ENCODE assay signal across 33 cellular contexts in the genomic region with DNA sequence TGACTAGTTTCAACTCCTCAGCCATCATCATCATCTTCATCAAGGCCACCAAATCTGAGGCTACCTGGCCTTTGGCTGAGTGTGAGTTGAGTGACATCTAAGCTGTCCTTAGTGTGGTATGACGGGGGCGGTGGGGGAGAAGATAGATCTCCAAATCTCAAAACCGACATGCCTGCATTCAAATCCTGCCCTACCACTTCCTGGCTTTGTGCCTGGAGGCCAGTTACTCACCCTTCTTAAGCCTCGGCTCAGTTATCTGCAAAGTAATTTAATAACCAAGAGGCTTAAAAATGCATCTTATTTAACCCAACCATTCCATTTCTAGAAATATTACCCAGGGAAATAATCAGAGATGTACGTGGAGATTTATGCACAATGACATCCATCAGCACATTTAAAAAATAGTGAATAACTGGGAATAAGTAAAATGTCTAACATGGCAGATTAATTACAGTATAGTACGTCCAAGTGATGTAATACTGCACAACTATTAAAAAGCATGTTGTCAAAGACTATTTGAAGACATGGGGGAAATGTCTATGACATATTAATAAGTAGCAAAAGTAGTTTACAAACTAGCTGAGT.
DNase-seq lines count a peak whose midpoint lies in the region; ATAC-seq, FAIRE-seq and TF ChIP-seq lines count a peak whose summit lies in the region.
"Had no signal": no experiment of that assay in that cellular context is flagged by ENCODE, and none has a peak within 500 bp of the region (broad histone marks: within the 10 kb centered on the region; RNA-seq: fewer than 3 reads in every experiment).

No MANE protein-coding gene starts in this region.

- H2AFZ ChIP-seq in GM23248 (no peak overlapping the region), astrocyte (ENCODE audit: low read depth, low read length) (no peak overlapping the region)

- BruUV-seq in A673 (replicated peaks; lab: Mats Ljungman, UMichigan), result no TSS peak

- H3K36me3 Mint-ChIP-seq in astrocyte (ENCODE audit: low read depth, unreplicated experiment), result peaks cover 6% of the 10 kb centered on the region
- H3K36me3 Mint-ChIP-seq: activated naive CD8-positive, alpha-beta T cell treated with anti-CD3 and anti-CD28 coated beads, Interleukin-2, amount 10 ng/mL, durations not matched to agents 7 days and 5 days; CD8-positive, alpha-beta T cell had no signal

- H3F3A ChIP-seq in GM23248 (ENCODE audit: insufficient read depth), result no peaks in the 10 kb centered on the region

- H3K27me3 ChIP-seq in A673 (replicated peaks; ENCODE audit: insufficient read depth, low read depth, low read length, poor library complexity) (no peaks in the 10 kb centered on the region), GM23248 (replicated peaks; ENCODE audit: insufficient read depth) (no peaks in the 10 kb centered on the region), astrocyte (ENCODE audit: insufficient read depth, low read length) (no peaks in the 10 kb centered on the region)
- H3K27me3 ChIP-seq: ascending aorta, ovary, Peyer's patch had no signal

- intact Hi-C loops in A673 (cut with micrococcal nuclease; ENCODE audit: unreplicated experiment), result no loop called here

- peaks cover 14% of the 10 kb centered on the region for H3K27me3 Mint-ChIP-seq in astrocyte (ENCODE audit: low read depth, unreplicated experiment)
- H3K27me3 Mint-ChIP-seq: activated CD4-positive, alpha-beta T cell treated with anti-CD3 and anti-CD28 coated beads, Interleukin-2, amount 10 ng/mL, durations not matched to agents 24 days and 14 days; activated naive CD8-positive, alpha-beta T cell treated with anti-CD3 and anti-CD28 coated beads, Interleukin-2, amount 10 ng/mL, durations not matched to agents 7 days and 5 days had no signal

- DNase-seq in A673 (ENCODE audit: low spot score) (peak; percentile 9), GM23248 (peak; percentile 12), astrocyte (ENCODE audit: low read depth) (peak; percentile 53), islet precursor cell (peak; percentile 68), NCI-H510A (lab: John Stamatoyannopoulos, UW) (no peak), T-helper 1 cell (no peak), GOT3 (lab: John Stamatoyannopoulos, UW) (no peak)
- DNase-seq: activated CD4-positive, alpha-beta T cell treated with anti-CD3 and anti-CD28 coated beads, Interleukin-2, amount 10 ng/mL, durations not matched to agents 24 days and 14 days; activated effector memory CD4-positive, alpha-beta T cell treated with anti-CD3 and anti-CD28 coated beads, Interleukin-2, amount 50 U/mL, for 16 hours; activated naive CD8-positive, alpha-beta T cell treated with anti-CD3 and anti-CD28 coated beads, Interleukin-2, amount 10 ng/mL, durations not matched to agents 7 days and 5 days; activated T-cell treated with anti-CD3 and anti-CD28 coated beads, Interleukin-2, amount 50 U/mL, for 1 hour; AML-193; CD8-positive, alpha-beta T cell; central memory CD4-positive, alpha-beta T cell; effector memory CD8-positive, alpha-beta T cell; foreskin melanocyte; heart left ventricle; lower lobe of right lung; NCI-H1417 treated with DMSO at 0.1 percent for 48 hours; NCI-H2081 treated with DMSO at 0.1 percent for 48 hours; NCI-H345; ovary; Peyer's patch; SIG-M5; stimulated activated naive CD4-positive, alpha-beta T cell; SW 1271; T1000 had no signal

- no peak for FAIRE-seq in astrocyte (lab: Jason Lieb, UNC)
- FAIRE-seq: H54, HepG2, urothelium cell line had no signal

- no peaks in the 10 kb centered on the region for H4K20me1 ChIP-seq in GM23248 (ENCODE audit: insufficient read depth)
- no peaks in the 10 kb centered on the region for H4K20me1 ChIP-seq in astrocyte (ENCODE audit: insufficient read depth, low read length)

- H3K9me2 ChIP-seq in GM23248 (ENCODE audit: insufficient read depth), result no peaks in the 10 kb centered on the region

- H3K9me3 Mint-ChIP-seq in astrocyte (ENCODE audit: unreplicated experiment), result peaks cover 4% of the 10 kb centered on the region
- H3K9me3 Mint-ChIP-seq: activated CD4-positive, alpha-beta T cell treated with anti-CD3 and anti-CD28 coated beads, Interleukin-2, amount 10 ng/mL, durations not matched to agents 24 days and 14 days; activated naive CD8-positive, alpha-beta T cell treated with anti-CD3 and anti-CD28 coated beads, Interleukin-2, amount 10 ng/mL, durations not matched to agents 7 days and 5 days had no signal

- H3K4me3 ChIP-seq in A673 (ENCODE audit: low read depth, low read length, poor library complexity, severe bottlenecking) (no peak overlapping the region), GM23248 (no peak overlapping the region), astrocyte (ENCODE audit: insufficient read depth, low read depth, low read length) (no peak overlapping the region)
- H3K4me3 ChIP-seq: ascending aorta, heart left ventricle, lower lobe of right lung, ovary, Peyer's patch had no signal

- TF ChIP-seq CTCF in A673 (conservative IDR thresholded peaks at IDR 0.05; ENCODE audit: low read depth, low read length) (no peak), astrocyte (IDR thresholded peaks at IDR 0.05; ENCODE audit: insufficient read depth, low read depth, low read length) (no peak)

- H3K4me2 ChIP-seq in GM23248 (ENCODE audit: unreplicated experiment) (no peak overlapping the region), astrocyte (ENCODE audit: low read length) (no peak overlapping the region)

- H3K9me3 ChIP-seq in A673 (ENCODE audit: low read depth, low read length, poor library complexity, severe bottlenecking), result no peaks in the 10 kb centered on the region
- H3K9me3 ChIP-seq in GM23248 (ENCODE audit: low read depth), result no peaks in the 10 kb centered on the region
- H3K9me3 ChIP-seq in astrocyte (ENCODE audit: insufficient read depth, low read depth, low read length), result no peaks in the 10 kb centered on the region
- H3K9me3 ChIP-seq: ascending aorta, lower lobe of right lung, ovary, Peyer's patch had no signal

- ATAC-seq in HG03097 (IDR thresholded peaks at IDR 0.05; ENCODE audit: low FRiP score, unreplicated experiment), result no peak
- ATAC-seq: CD8-positive, alpha-beta T cell; effector memory CD8-positive, alpha-beta T cell; heart left ventricle; HepG2; WTC11 had no signal

- POLR2A ChIA-PET in A673 (lab: Charles Lee; ENCODE audit: low non-redundant PET), result no interaction called here

- no peak overlapping the region for H3K4me3 Mint-ChIP-seq in astrocyte (ENCODE audit: unreplicated experiment)
- H3K4me3 Mint-ChIP-seq: activated CD4-positive, alpha-beta T cell treated with anti-CD3 and anti-CD28 coated beads, Interleukin-2, amount 10 ng/mL, durations not matched to agents 24 days and 14 days; activated naive CD8-positive, alpha-beta T cell treated with anti-CD3 and anti-CD28 coated beads, Interleukin-2, amount 10 ng/mL, durations not matched to agents 7 days and 5 days; CD8-positive, alpha-beta T cell; effector memory CD8-positive, alpha-beta T cell; WTC11 had no signal

- H3K9ac ChIP-seq in GM23248 (no peak overlapping the region), astrocyte (ENCODE audit: low read length) (no peak overlapping the region)

- H3K79me2 ChIP-seq in GM23248 (ENCODE audit: insufficient read depth), result no peaks in the 10 kb centered on the region
- H3K79me2 ChIP-seq in astrocyte (ENCODE audit: insufficient read depth, low read length), result no peaks in the 10 kb centered on the region

- H3K4me1 Mint-ChIP-seq in astrocyte (ENCODE audit: low read depth, unreplicated experiment), result peaks cover 2% of the 10 kb centered on the region
- H3K4me1 Mint-ChIP-seq: activated CD4-positive, alpha-beta T cell treated with anti-CD3 and anti-CD28 coated beads, Interleukin-2, amount 10 ng/mL, durations not matched to agents 24 days and 14 days; activated naive CD8-positive, alpha-beta T cell treated with anti-CD3 and anti-CD28 coated beads, Interleukin-2, amount 10 ng/mL, durations not matched to agents 7 days and 5 days had no signal

- CTCF ChIA-PET in A673 (lab: Charles Lee), result no interaction called here

- no peak overlapping the region for H3K27ac ChIP-seq in A673 (ENCODE audit: low read depth, low read length, poor library complexity, severe bottlenecking)
- no peak overlapping the region for H3K27ac ChIP-seq in GM23248
- no peak overlapping the region for H3K27ac ChIP-seq in astrocyte (ENCODE audit: low read depth, low read length)
- H3K27ac ChIP-seq: heart left ventricle, lower lobe of right lung, ovary, Peyer's patch had no signal

- 38 to 54% methylated on average over 6 of the region's 6 CpGs for WGBS in GM23248 (ENCODE audit: low coverage in 1 of 2, low lambda C conversion rate in 2 of 2, missing lambda C conversion rate in 2 of 2), 2 experiments

- H3K4me1 ChIP-seq in A673 (ENCODE audit: insufficient read depth, low read length, poor library complexity, severe bottlenecking) (peaks cover 4% of the 10 kb centered on the region), GM23248 (ENCODE audit: insufficient read depth) (no peaks in the 10 kb centered on the region), astrocyte (ENCODE audit: insufficient read depth, low read length) (peaks cover 3% of the 10 kb centered on the region)
- H3K4me1 ChIP-seq: Peyer's patch had no signal

- H3K27ac Mint-ChIP-seq in astrocyte (ENCODE audit: unreplicated experiment), result peak overlapping the region; percentile 36
- H3K27ac Mint-ChIP-seq: activated CD4-positive, alpha-beta T cell treated with anti-CD3 and anti-CD28 coated beads, Interleukin-2, amount 10 ng/mL, durations not matched to agents 24 days and 14 days; activated naive CD8-positive, alpha-beta T cell treated with anti-CD3 and anti-CD28 coated beads, Interleukin-2, amount 10 ng/mL, durations not matched to agents 7 days and 5 days; CD8-positive, alpha-beta T cell; effector memory CD8-positive, alpha-beta T cell; WTC11 had no signal

- in situ Hi-C loops in GM23248 (cut with MboI), result no loop called here

- H3K36me3 ChIP-seq in A673 (ENCODE audit: insufficient read depth, low read length, poor library complexity, severe bottlenecking) (no peaks in the 10 kb centered on the region), GM23248 (ENCODE audit: low read depth) (no peaks in the 10 kb centered on the region), astrocyte (ENCODE audit: insufficient read depth, low read length) (no peaks in the 10 kb centered on the region)
- H3K36me3 ChIP-seq: heart left ventricle, lower lobe of right lung, ovary, Peyer's patch had no signal

Comparison
In these comparisons a context has a peak if more than half of its experiments do, and no peak if none do; other contexts are left out.
1. DNase-seq: peak in A673 (single experiment), GM23248 (single experiment), astrocyte (single experiment) and islet precursor cell (single experiment); none in NCI-H510A (single experiment), T-helper 1 cell (0 of 5) and GOT3 (single experiment).